In genomic region chr13:18965347-18965855, GRCh38 we compare ENCODE assay signal across 5 cellular contexts.
"Had no signal": no experiment of that assay in that cellular context is flagged by ENCODE, and none has a peak within 500 bp of the region (broad histone marks: within the 10 kb centered on the region; RNA-seq: fewer than 3 reads in every experiment).

No MANE protein-coding gene starts in this region.

- H2AFZ ChIP-seq: GM23248 had no signal

- DNase-seq: GM23248, GOT3, H9, HCEC 1CT, IMR-90 had no signal

- H3K4me3 ChIP-seq: GM23248 had no signal

- H3K9ac ChIP-seq: GM23248 had no signal

- H3K27ac ChIP-seq: GM23248 had no signal
